Comparison of ENCODE assay signal across 18 cellular contexts in genomic region chr1:165431079-165431478, GRCh38.
DNase-seq lines count a peak whose midpoint lies in the region; ATAC-seq lines count a peak whose summit lies in the region.
"Had no signal": no experiment of that assay in that cellular context is flagged by ENCODE, and none has a peak within 500 bp of the region (broad histone marks: within the 10 kb centered on the region; RNA-seq: fewer than 3 reads in every experiment).

No MANE protein-coding gene starts in this region.

- DNase-seq in DMS79 (lab: John Stamatoyannopoulos, UW) (peak; percentile 26), globus pallidus (ENCODE audit: low spot score) (no peak), activated gamma-delta T cell (lab: John Stamatoyannopoulos, UW) (no peak), foreskin melanocyte (no peak)
- DNase-seq: activated CD4-positive, alpha-beta memory T cell treated with anti-CD3 and anti-CD28 coated beads for 36 hours; CD4-positive, CD25-positive, alpha-beta regulatory T cell; EL; heart left ventricle; kidney; midbrain; NCI-H146; NCI-H446 treated with DMSO at 0.1 percent for 48 hours; OCI-M1; right cardiac atrium had no signal

- ATAC-seq in GM18907 (IDR thresholded peaks at IDR 0.05; ENCODE audit: unreplicated experiment) (peak; percentile 81), HG02588 (IDR thresholded peaks at IDR 0.05; ENCODE audit: unreplicated experiment) (peak; percentile 68), HG03439 (IDR thresholded peaks at IDR 0.05; ENCODE audit: unreplicated experiment) (peak; percentile 72), GM19324 (IDR thresholded peaks at IDR 0.05; ENCODE audit: low FRiP score, unreplicated experiment) (no peak)
- ATAC-seq: heart left ventricle, right cardiac atrium had no signal
